Comparison of ENCODE assay signal across 30 cellular contexts in genomic region chr9:32258482-32258881, GRCh38.
"Had no signal": no experiment of that assay in that cellular context is flagged by ENCODE, and none has a peak within 500 bp of the region (broad histone marks: within the 10 kb centered on the region; RNA-seq: fewer than 3 reads in every experiment).

No MANE protein-coding gene starts in this region.

- H3K4me2 ChIP-seq: hepatocyte had no signal

- H3K27ac Mint-ChIP-seq: activated CD4-positive, alpha-beta memory T cell treated with anti-CD3 and anti-CD28 coated beads, Interleukin-2, amount 10 ng/mL, durations not matched to agents 7 days and 5 days; activated CD4-positive, alpha-beta T cell treated with anti-CD3 and anti-CD28 coated beads, Interleukin-2, amount 10 ng/mL, durations not matched to agents 7 days and 5 days; activated naive CD4-positive, alpha-beta T cell treated with anti-CD3 and anti-CD28 coated beads, Interleukin-2, amount 10 ng/mL, durations not matched to agents 7 days and 5 days; activated naive CD4-positive, alpha-beta T cell treated with anti-CD3 and anti-CD28 coated beads, Interleukin-2, amount 50 U/mL, for 72 hours; activated naive CD8-positive, alpha-beta T cell treated with anti-CD3 and anti-CD28 coated beads, Interleukin-2, amount 10 ng/mL, durations not matched to agents 7 days and 5 days; activated T-cell treated with anti-CD3 and anti-CD28 coated beads, Interleukin-2, amount 50 U/mL, for 24 hours; activated T-cell treated with anti-CD3 and anti-CD28 coated beads, Interleukin-2, amount 50 U/mL, for 72 hours; brain; WTC11 had no signal

- H3K4me3 ChIP-seq: ascending aorta, breast epithelium, cardiac muscle cell, colonic mucosa, esophagus squamous epithelium, gastroesophageal sphincter, heart right ventricle, hepatocyte had no signal

- H3K36me3 Mint-ChIP-seq: activated naive CD4-positive, alpha-beta T cell treated with anti-CD3 and anti-CD28 coated beads, Interleukin-2, amount 10 ng/mL, durations not matched to agents 7 days and 5 days; activated naive CD4-positive, alpha-beta T cell treated with anti-CD3 and anti-CD28 coated beads, Interleukin-2, amount 50 U/mL, for 72 hours; activated naive CD8-positive, alpha-beta T cell treated with anti-CD3 and anti-CD28 coated beads, Interleukin-2, amount 10 ng/mL, durations not matched to agents 7 days and 5 days; brain had no signal

- H3K79me2 ChIP-seq: hepatocyte had no signal

- H3K27me3 Mint-ChIP-seq: activated CD4-positive, alpha-beta memory T cell treated with anti-CD3 and anti-CD28 coated beads, Interleukin-2, amount 10 ng/mL, durations not matched to agents 7 days and 5 days; activated CD4-positive, alpha-beta T cell treated with anti-CD3 and anti-CD28 coated beads, Interleukin-2, amount 10 ng/mL, durations not matched to agents 7 days and 5 days; activated naive CD4-positive, alpha-beta T cell treated with anti-CD3 and anti-CD28 coated beads, Interleukin-2, amount 10 ng/mL, durations not matched to agents 7 days and 5 days; brain had no signal

- H3K9me3 Mint-ChIP-seq: activated CD4-positive, alpha-beta memory T cell treated with anti-CD3 and anti-CD28 coated beads, Interleukin-2, amount 10 ng/mL, durations not matched to agents 7 days and 5 days; activated CD4-positive, alpha-beta T cell treated with anti-CD3 and anti-CD28 coated beads, Interleukin-2, amount 10 ng/mL, durations not matched to agents 7 days and 5 days; activated naive CD4-positive, alpha-beta T cell treated with anti-CD3 and anti-CD28 coated beads, Interleukin-2, amount 10 ng/mL, durations not matched to agents 7 days and 5 days; activated naive CD4-positive, alpha-beta T cell treated with anti-CD3 and anti-CD28 coated beads, Interleukin-2, amount 50 U/mL, for 72 hours; activated naive CD8-positive, alpha-beta T cell treated with anti-CD3 and anti-CD28 coated beads, Interleukin-2, amount 10 ng/mL, durations not matched to agents 7 days and 5 days; activated T-cell treated with anti-CD3 and anti-CD28 coated beads, Interleukin-2, amount 50 U/mL, for 24 hours; activated T-cell treated with anti-CD3 and anti-CD28 coated beads, Interleukin-2, amount 50 U/mL, for 72 hours had no signal

- H3K4me1 Mint-ChIP-seq: activated CD4-positive, alpha-beta memory T cell treated with anti-CD3 and anti-CD28 coated beads, Interleukin-2, amount 10 ng/mL, durations not matched to agents 7 days and 5 days; activated CD4-positive, alpha-beta T cell treated with anti-CD3 and anti-CD28 coated beads, Interleukin-2, amount 10 ng/mL, durations not matched to agents 7 days and 5 days; activated naive CD4-positive, alpha-beta T cell treated with anti-CD3 and anti-CD28 coated beads, Interleukin-2, amount 10 ng/mL, durations not matched to agents 7 days and 5 days; activated naive CD8-positive, alpha-beta T cell treated with anti-CD3 and anti-CD28 coated beads, Interleukin-2, amount 10 ng/mL, durations not matched to agents 7 days and 5 days; brain; WTC11 had no signal

- H3K4me1 ChIP-seq: ascending aorta, breast epithelium, colonic mucosa, esophagus squamous epithelium, gastroesophageal sphincter, heart right ventricle had no signal

- DNase-seq: activated CD4-positive, alpha-beta memory T cell treated with anti-CD3 and anti-CD28 coated beads, Interleukin-2, amount 10 ng/mL, durations not matched to agents 7 days and 5 days; activated CD4-positive, alpha-beta T cell treated with anti-CD3 and anti-CD28 coated beads for 1 hour; activated CD4-positive, alpha-beta T cell treated with anti-CD3 and anti-CD28 coated beads for 4 hours; activated CD4-positive, alpha-beta T cell treated with anti-CD3 and anti-CD28 coated beads, Interleukin-2, amount 10 ng/mL, durations not matched to agents 7 days and 5 days; activated CD4-positive, alpha-beta T cell treated with anti-CD3 and anti-CD28 coated beads, Interleukin-2, amount 50 U/mL, for 4 hours; activated CD8-positive, alpha-beta memory T cell treated with anti-CD3 and anti-CD28 coated beads, Interleukin-2, amount 50 U/mL, for 48 hours; activated gamma-delta T cell; activated naive CD4-positive, alpha-beta T cell; activated naive CD4-positive, alpha-beta T cell treated with anti-CD3 and anti-CD28 coated beads, Interleukin-2, amount 10 ng/mL, durations not matched to agents 7 days and 5 days; activated naive CD8-positive, alpha-beta T cell treated with anti-CD3 and anti-CD28 coated beads, Interleukin-2, amount 10 ng/mL, durations not matched to agents 7 days and 5 days; activated T-cell treated with anti-CD3 and anti-CD28 coated beads for 4 hours; activated T-cell treated with anti-CD3 and anti-CD28 coated beads, Interleukin-2, amount 50 U/mL, for 24 hours; activated T-cell treated with anti-CD3 and anti-CD28 coated beads, Interleukin-2, amount 50 U/mL, for 72 hours; central memory CD4-positive, alpha-beta T cell; cerebellar nuclear complex; colonic mucosa; effector CD8-positive, alpha-beta T cell; esophagus squamous epithelium; foreskin melanocyte; heart right ventricle had no signal

- H3K27me3 ChIP-seq: ascending aorta, breast epithelium, cardiac muscle cell, colonic mucosa, esophagus squamous epithelium, gastroesophageal sphincter, hepatocyte had no signal

- H3K36me3 ChIP-seq: ascending aorta, breast epithelium, cardiac muscle cell, colonic mucosa, esophagus squamous epithelium, gastroesophageal sphincter, heart right ventricle had no signal

- ATAC-seq: activated naive CD4-positive, alpha-beta T cell treated with anti-CD3 and anti-CD28 coated beads, Interleukin-2, amount 50 U/mL, for 72 hours; activated T-cell treated with anti-CD3 and anti-CD28 coated beads, Interleukin-2, amount 50 U/mL, for 72 hours; gastroesophageal sphincter; heart right ventricle; WTC11 had no signal

- H3K9me3 ChIP-seq: ascending aorta, breast epithelium, colonic mucosa, esophagus squamous epithelium had no signal

- H3K27ac ChIP-seq: ascending aorta, breast epithelium, cardiac muscle cell, colonic mucosa, epithelial cell of prostate, esophagus squamous epithelium, gastroesophageal sphincter, heart right ventricle, hepatocyte, VCaP had no signal

- H2AFZ ChIP-seq: hepatocyte had no signal

- H3K4me3 Mint-ChIP-seq: activated CD4-positive, alpha-beta memory T cell treated with anti-CD3 and anti-CD28 coated beads, Interleukin-2, amount 10 ng/mL, durations not matched to agents 7 days and 5 days; activated CD4-positive, alpha-beta T cell treated with anti-CD3 and anti-CD28 coated beads, Interleukin-2, amount 10 ng/mL, durations not matched to agents 7 days and 5 days; activated naive CD4-positive, alpha-beta T cell treated with anti-CD3 and anti-CD28 coated beads, Interleukin-2, amount 10 ng/mL, durations not matched to agents 7 days and 5 days; activated naive CD8-positive, alpha-beta T cell treated with anti-CD3 and anti-CD28 coated beads, Interleukin-2, amount 10 ng/mL, durations not matched to agents 7 days and 5 days; activated T-cell treated with anti-CD3 and anti-CD28 coated beads, Interleukin-2, amount 50 U/mL, for 24 hours; activated T-cell treated with anti-CD3 and anti-CD28 coated beads, Interleukin-2, amount 50 U/mL, for 72 hours; brain; WTC11 had no signal
